ENCODE assay signal across 21 cellular contexts in the genomic region with DNA sequence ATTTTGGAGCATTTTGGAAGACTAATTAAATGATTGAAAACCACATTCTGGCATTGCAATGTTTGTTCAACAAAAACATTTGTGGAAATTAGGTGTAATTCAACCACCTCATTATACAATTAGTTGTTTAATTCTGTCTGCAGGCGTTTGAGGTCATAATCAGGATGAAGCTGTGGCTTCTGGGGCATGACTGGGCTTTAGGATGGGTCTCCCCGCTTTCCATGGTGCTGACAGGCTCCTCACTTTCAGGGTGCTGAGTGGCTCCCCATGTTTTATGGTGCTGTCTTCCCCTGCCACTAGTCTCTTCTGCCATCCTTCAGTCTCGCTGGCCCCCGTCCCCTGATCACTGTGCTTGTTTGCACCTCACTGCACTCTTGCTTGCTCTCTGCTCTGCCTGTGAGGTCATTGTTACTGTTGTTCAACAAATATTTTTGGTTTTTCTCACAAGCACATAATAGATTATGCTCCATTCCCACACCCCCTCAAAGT. TPM values are rescaled to one million over a fixed set of nuclear protein-coding genes. Genes with fewer than 3 reads are reported as not detected.
"Had no signal": no experiment of that assay in that cellular context is flagged by ENCODE, and none has a peak within 500 bp of the region (broad histone marks: within the 10 kb centered on the region; RNA-seq: fewer than 3 reads in every experiment).

No MANE protein-coding gene starts in this region.

- FAIRE-seq: astrocyte, RCC 7860, TTC549 had no signal

- DNase-seq: activated CD4-positive, alpha-beta memory T cell treated with anti-CD3 and anti-CD28 coated beads for 36 hours; activated CD4-positive, alpha-beta T cell treated with anti-CD3 and anti-CD28 coated beads, Interleukin-2, amount 10 ng/mL, durations not matched to agents 7 days and 5 days; activated CD4-positive, CD25-positive, alpha-beta regulatory T cell; activated CD8-positive, alpha-beta memory T cell treated with anti-CD3 and anti-CD28 coated beads for 24 hours; activated naive CD4-positive, alpha-beta T cell treated with anti-CD3 and anti-CD28 coated beads, Interleukin-2, amount 50 U/mL, for 16 hours; activated T-cell treated with anti-CD3 and anti-CD28 coated beads, Interleukin-2, amount 50 U/mL, for 4 hours; amniotic stem cell; MM.1S; NCI-H1436; NCI-H2029 treated with DMSO at 0.1 percent for 48 hours; NCI-H345; NCI-H510A; NCI-H526 treated with DMSO at 0.1 percent for 48 hours; PC-3; SIG-M5; T-cell; T-helper 2 cell; T1000 had no signal

- ATAC-seq: activated T-cell treated with anti-CD3 and anti-CD28 coated beads, Interleukin-2, amount 50 U/mL, for 4 hours; PC-3 had no signal

RNA-seq across cellular contexts. Expression of a gene that starts 25.5 kb away (rescaled TPM):
- total RNA-seq: astrocyte, PC-3 had no signal
